In the genomic region with DNA sequence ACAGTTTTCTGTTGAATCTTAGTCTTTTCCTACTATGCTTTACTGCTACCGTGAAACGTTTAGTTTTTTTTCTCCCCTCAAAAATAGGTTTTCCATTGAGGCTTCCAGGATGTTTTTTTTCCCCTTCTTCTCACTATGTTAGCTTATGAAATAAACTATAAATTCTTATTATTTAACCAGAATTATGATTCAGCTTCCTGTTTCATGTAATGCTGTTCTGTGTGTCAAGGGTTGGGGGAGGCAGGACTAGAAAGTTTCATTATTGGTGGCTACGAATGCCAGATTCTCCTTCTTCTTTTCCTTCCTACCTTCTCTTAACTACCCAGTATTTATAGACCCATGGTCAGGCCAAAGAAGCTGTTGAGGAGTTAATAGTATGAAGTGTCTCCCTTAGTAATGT, we compare ENCODE assay signal across 21 cellular contexts.
"Had no signal": no experiment of that assay in that cellular context is flagged by ENCODE, and none has a peak within 500 bp of the region (broad histone marks: within the 10 kb centered on the region; RNA-seq: fewer than 3 reads in every experiment).

No MANE protein-coding gene starts in this region.

- H3K36me3 Mint-ChIP-seq: T-cell had no signal

- FAIRE-seq: colon, frontal cortex, small intestine had no signal

- H3K4me3 Mint-ChIP-seq: mesothelial cell of epicardium, nephron progenitor cell, T-cell, type B pancreatic cell had no signal

- H3K4me1 Mint-ChIP-seq: nephron progenitor cell, T-cell had no signal

- H3K9me3 ChIP-seq: lower lobe of right lung, right atrium auricular region had no signal

- ATAC-seq: heart left ventricle, left colon, lower lobe of right lung, T-cell had no signal

- H3K27me3 ChIP-seq: right atrium auricular region had no signal

- H3K27me3 Mint-ChIP-seq: progenitor cell of endocrine pancreas, type B pancreatic cell had no signal

- H3K4me3 ChIP-seq: heart left ventricle, lower lobe of right lung, right atrium auricular region had no signal

- H3K4me1 ChIP-seq: heart left ventricle, lower lobe of right lung, right atrium auricular region had no signal

- H3K27ac ChIP-seq: lower lobe of right lung, right atrium auricular region had no signal

- H3K27ac Mint-ChIP-seq: mesothelial cell of epicardium, nephron progenitor cell, progenitor cell of endocrine pancreas, T-cell, type B pancreatic cell had no signal

- H3K36me3 ChIP-seq: heart left ventricle, lower lobe of right lung, right atrium auricular region had no signal

- H3K9me3 Mint-ChIP-seq: T-cell had no signal

- DNase-seq: activated CD4-positive, alpha-beta T cell treated with anti-CD3 and anti-CD28 coated beads, Interleukin-2, amount 50 U/mL, for 4 hours; activated CD4-positive, CD25-positive, alpha-beta regulatory T cell treated with anti-CD3 and anti-CD28 coated beads, Interleukin-2, amount 50 U/mL, for 72 hours; activated effector memory CD4-positive, alpha-beta T cell treated with Interleukin-2 at 50 U/mL for 16 hours; activated naive CD4-positive, alpha-beta T cell treated with anti-CD3 and anti-CD28 coated beads, Interleukin-2, amount 50 U/mL, for 16 hours; effector CD4-positive, alpha-beta T cell; heart left ventricle; left colon; lower lobe of right lung; nephron progenitor cell; occipital lobe; small intestine; stimulated activated CD4-positive, alpha-beta T cell treated with anti-CD3 and anti-CD28 coated beads, Interleukin-4, amount 100 ng/mL, for 24 hours; stimulated activated naive CD4-positive, alpha-beta T cell treated with Interleukin-2 at 50 U/mL for 16 hours; T-cell; T-helper 9 cell had no signal
